ENCODE assay signal across 36 cellular contexts in genomic region chr21:42545745-42546144, GRCh38. TPM values are rescaled to one million over a fixed set of nuclear protein-coding genes. Genes with fewer than 3 reads are reported as not detected.
"Had no signal": no experiment of that assay in that cellular context is flagged by ENCODE, and none has a peak within 500 bp of the region (broad histone marks: within the 10 kb centered on the region; RNA-seq: fewer than 3 reads in every experiment).

No MANE protein-coding gene starts in this region.

- H3K27ac ChIP-seq: ascending aorta, cardiac muscle cell, colonic mucosa, dorsolateral prefrontal cortex, gastroesophageal sphincter, hepatocyte, right lobe of liver, thyroid gland, upper lobe of left lung, WERI-Rb-1 had no signal

- H2AFZ ChIP-seq: hepatocyte had no signal

- FAIRE-seq: kidney, small intestine had no signal

- H3K27me3 ChIP-seq: ascending aorta, cardiac muscle cell, colonic mucosa, dorsolateral prefrontal cortex, gastroesophageal sphincter, hepatocyte, right lobe of liver, stomach, thyroid gland, upper lobe of left lung had no signal

- H3K27me3 Mint-ChIP-seq: activated CD4-positive, alpha-beta memory T cell treated with anti-CD3 and anti-CD28 coated beads for 36 hours; activated CD4-positive, alpha-beta T cell treated with anti-CD3 and anti-CD28 coated beads, Interleukin-2, amount 10 ng/mL, durations not matched to agents 24 days and 14 days; natural killer cell treated with Interleukin-12 subunit alpha and Interleukin-12 subunit beta and Interleukin-15 and Interleukin-18, amount 100 ng/mL, for 72 hours; stimulated activated naive B cell treated with anti-CD40 and anti-IgM and Interleukin-4, amounts not matched to agents 10 μg/mL and 1 μg/mL and 100 μg/mL, for 72 hours had no signal

- H3K27ac Mint-ChIP-seq: activated CD4-positive, alpha-beta memory T cell treated with anti-CD3 and anti-CD28 coated beads for 36 hours; activated CD4-positive, alpha-beta T cell treated with anti-CD3 and anti-CD28 coated beads, Interleukin-2, amount 10 ng/mL, durations not matched to agents 24 days and 14 days; activated naive CD4-positive, alpha-beta T cell treated with anti-CD3 and anti-CD28 coated beads, Interleukin-2, amount 50 U/mL, for 72 hours; activated T-helper 2 cell treated with anti-CD3 and anti-CD28 coated beads, Interferon-gamma antibody, Interleukin-2, Interleukin-4, amounts not matched to agents 10 μg/mL and 5 μg/mL and 100 μg/mL, durations not matched to agents 14 hours and 24 hours and 36 hours; natural killer cell treated with Interleukin-12 subunit alpha and Interleukin-12 subunit beta and Interleukin-15 and Interleukin-18, amount 100 ng/mL, for 72 hours had no signal

- DNase-seq: activated CD4-positive, alpha-beta memory T cell treated with anti-CD3 and anti-CD28 coated beads for 36 hours; activated CD4-positive, alpha-beta T cell treated with anti-CD3 and anti-CD28 coated beads, Interleukin-2, amount 10 ng/mL, durations not matched to agents 24 days and 14 days; activated T-cell treated with anti-CD3 and anti-CD28 coated beads, Interleukin-2, amount 50 U/mL, for 48 hours; cerebellar nuclear complex; colonic mucosa; effector memory CD4-positive, alpha-beta T cell; immature natural killer cell; kidney; mesendoderm; right lobe of liver; small intestine; stimulated activated CD4-positive, alpha-beta T cell treated with anti-CD3 and anti-CD28 coated beads, Interleukin-1b, Interleukin-23, amount 100 ng/mL, for 48 hours; stimulated activated CD4-positive, alpha-beta T cell treated with anti-CD3 and anti-CD28 coated beads, Interleukin-4, amount 100 ng/mL, for 4 hours; stimulated activated CD8-positive, alpha-beta memory T cell treated with anti-CD3 and anti-CD28 coated beads, Interleukin-4, amount 100 ng/mL, for 48 hours; stimulated activated naive B cell treated with anti-CD40 and anti-IgM and Interleukin-4, amounts not matched to agents 10 μg/mL and 1 μg/mL and 100 μg/mL, for 72 hours; stomach; T-helper 1 cell; thyroid gland; upper lobe of left lung; WERI-Rb-1 had no signal

- H3K9me3 ChIP-seq: ascending aorta, colonic mucosa, gastroesophageal sphincter, right lobe of liver, stomach, thyroid gland, upper lobe of left lung had no signal

- H3K9me3 Mint-ChIP-seq: activated CD4-positive, alpha-beta memory T cell treated with anti-CD3 and anti-CD28 coated beads for 36 hours; activated CD4-positive, alpha-beta T cell treated with anti-CD3 and anti-CD28 coated beads, Interleukin-2, amount 10 ng/mL, durations not matched to agents 24 days and 14 days; activated naive CD4-positive, alpha-beta T cell treated with anti-CD3 and anti-CD28 coated beads, Interleukin-2, amount 50 U/mL, for 72 hours; activated T-helper 2 cell treated with anti-CD3 and anti-CD28 coated beads, Interferon-gamma antibody, Interleukin-2, Interleukin-4, amounts not matched to agents 10 μg/mL and 5 μg/mL and 100 μg/mL, durations not matched to agents 14 hours and 24 hours and 36 hours; immature natural killer cell; natural killer cell treated with Interleukin-12 subunit alpha and Interleukin-12 subunit beta and Interleukin-15 and Interleukin-18, amount 100 ng/mL, for 72 hours; stimulated activated naive B cell treated with anti-CD40 and anti-IgM and Interleukin-4, amounts not matched to agents 10 μg/mL and 1 μg/mL and 100 μg/mL, for 72 hours; T-helper 2 cell treated with Interferon-gamma antibody and Interleukin-4, amounts not matched to agents 5 μg/mL and 100 μg/mL, for 36 hours had no signal

- ATAC-seq: activated CD4-positive, CD25-positive, alpha-beta regulatory T cell treated with anti-CD3 and anti-CD28 coated beads, Interleukin-2, amount 50 U/mL, for 24 hours; gastroesophageal sphincter; left colon; right lobe of liver; stimulated activated naive B cell treated with anti-CD40 and anti-IgM and Interleukin-4, amounts not matched to agents 10 μg/mL and 1 μg/mL and 100 μg/mL, for 72 hours had no signal

- H3K36me3 ChIP-seq: cardiac muscle cell, WERI-Rb-1 had no signal

- H3K79me2 ChIP-seq: hepatocyte had no signal

- H3K4me2 ChIP-seq: hepatocyte had no signal

- H3K4me3 ChIP-seq: ascending aorta, cardiac muscle cell, colonic mucosa, dorsolateral prefrontal cortex, gastroesophageal sphincter, hepatocyte, right lobe of liver, stomach, thyroid gland, upper lobe of left lung had no signal

- H3K4me1 Mint-ChIP-seq: brain had no signal

- H3K4me3 Mint-ChIP-seq: activated CD4-positive, alpha-beta memory T cell treated with anti-CD3 and anti-CD28 coated beads for 36 hours; activated CD4-positive, alpha-beta T cell treated with anti-CD3 and anti-CD28 coated beads, Interleukin-2, amount 10 ng/mL, durations not matched to agents 24 days and 14 days; brain; natural killer cell treated with Interleukin-12 subunit alpha and Interleukin-12 subunit beta and Interleukin-15 and Interleukin-18, amount 100 ng/mL, for 72 hours; stimulated activated naive B cell treated with anti-CD40 and anti-IgM and Interleukin-4, amounts not matched to agents 10 μg/mL and 1 μg/mL and 100 μg/mL, for 72 hours; T-helper 2 cell treated with Interferon-gamma antibody and Interleukin-4, amounts not matched to agents 5 μg/mL and 100 μg/mL, for 36 hours had no signal

- H3K4me1 ChIP-seq: ascending aorta, colonic mucosa, gastroesophageal sphincter, right lobe of liver, thyroid gland, upper lobe of left lung had no signal

RNA-seq across cellular contexts. Expression of gene SLC37A1, which starts 32.1 kb away (rescaled TPM):
- total RNA-seq: myocyte had no signal

RNA-seq across cellular contexts. Expression of gene RSPH1, which starts 49.7 kb away (rescaled TPM):
- total RNA-seq: activated CD4-positive, alpha-beta T cell treated with anti-CD3 and anti-CD28 coated beads, Interleukin-2, amount 10 ng/mL, durations not matched to agents 24 days and 14 days; activated T-helper 2 cell treated with anti-CD3 and anti-CD28 coated beads, Interferon-gamma antibody, Interleukin-2, Interleukin-4, amounts not matched to agents 10 μg/mL and 5 μg/mL and 100 μg/mL, durations not matched to agents 14 hours and 24 hours and 36 hours; ascending aorta; fibroblast of lung; fibroblast of villous mesenchyme; myocyte; osteoblast had no signal
- polyA plus RNA-seq: fibroblast of lung had no signal
